ENCODE assay signal across 1 cellular context in the genomic region with DNA sequence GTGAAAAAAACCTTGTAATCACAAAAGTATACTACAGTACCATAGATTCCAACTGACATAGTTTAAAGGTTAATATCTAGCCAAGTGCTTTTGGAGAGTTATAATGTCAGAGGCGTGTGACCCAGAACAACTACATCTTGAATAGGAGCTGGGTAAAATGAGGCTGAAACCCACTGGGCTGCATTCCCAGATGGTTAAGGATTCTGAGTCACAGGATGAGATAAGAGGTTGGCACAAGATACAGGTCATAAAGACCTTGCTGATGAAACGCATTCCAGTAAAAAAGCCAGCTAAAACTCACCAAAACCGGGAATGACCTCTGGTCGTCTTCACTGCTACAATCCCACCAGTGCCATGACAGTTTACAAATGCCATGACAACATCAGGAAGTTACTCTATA.
TF ChIP-seq lines count a peak whose summit lies in the region.

No MANE protein-coding gene starts in this region.

TF ChIP-seq in IMR-90, 13 proteins besides CTCF, POLR2A, EP300 and RAD21 (continued from another document):
- TF ChIP-seq SMC3 (IDR thresholded peaks at IDR 0.05; ENCODE audit: low read depth, low read length): no peak
- no peak for TF ChIP-seq CEBPB (IDR thresholded peaks at IDR 0.05; ENCODE audit: low read depth, low read length)
